In the genomic region with DNA sequence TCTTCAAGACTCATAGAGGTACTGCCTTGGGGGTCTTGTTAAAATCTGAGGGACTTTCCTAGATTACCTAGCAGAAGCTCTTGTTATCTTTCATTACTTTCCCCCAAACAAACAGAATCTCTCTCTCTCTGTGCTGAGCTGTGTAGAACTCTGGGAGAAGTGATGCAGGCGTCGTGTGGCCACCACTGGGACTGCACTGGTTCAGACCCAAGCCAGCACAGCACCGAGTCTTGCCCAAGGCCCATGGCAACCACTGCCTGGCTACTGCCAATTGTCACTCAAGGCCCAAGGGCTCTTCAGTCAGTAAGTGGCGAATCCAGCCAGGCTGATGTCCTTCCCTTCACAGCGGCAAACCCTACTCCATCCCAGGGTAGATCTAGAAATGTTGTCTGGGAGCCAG, we compare ENCODE assay signal across 23 cellular contexts. TPM values are rescaled to one million over a fixed set of nuclear protein-coding genes. Genes with fewer than 3 reads are reported as not detected.
"Had no signal": no experiment of that assay in that cellular context is flagged by ENCODE, and none has a peak within 500 bp of the region (broad histone marks: within the 10 kb centered on the region; RNA-seq: fewer than 3 reads in every experiment).

No MANE protein-coding gene starts in this region.

- H3K36me3 ChIP-seq: gastrocnemius medialis, neural progenitor cell, transverse colon, uterus, WERI-Rb-1 had no signal

- H3K4me1 Mint-ChIP-seq: activated CD8-positive, alpha-beta memory T cell treated with anti-CD3 and anti-CD28 coated beads, Interleukin-2, amount 10 ng/mL, durations not matched to agents 7 days and 5 days; activated naive CD8-positive, alpha-beta T cell treated with anti-CD3 and anti-CD28 coated beads, Interleukin-2, amount 10 ng/mL, durations not matched to agents 7 days and 5 days; brain; central memory CD8-positive, alpha-beta T cell; immature natural killer cell; memory B cell; naive thymus-derived CD4-positive, alpha-beta T cell; neural progenitor cell had no signal

- H3K27ac ChIP-seq: coronary artery, gastrocnemius medialis, neural progenitor cell, transverse colon, uterus, WERI-Rb-1 had no signal

- H3K4me3 Mint-ChIP-seq: activated CD4-positive, alpha-beta memory T cell treated with anti-CD3 and anti-CD28 coated beads for 36 hours; activated CD8-positive, alpha-beta memory T cell treated with anti-CD3 and anti-CD28 coated beads, Interleukin-2, amount 10 ng/mL, durations not matched to agents 7 days and 5 days; activated naive CD8-positive, alpha-beta T cell treated with anti-CD3 and anti-CD28 coated beads, Interleukin-2, amount 10 ng/mL, durations not matched to agents 7 days and 5 days; brain; central memory CD8-positive, alpha-beta T cell; immature natural killer cell; memory B cell; naive thymus-derived CD4-positive, alpha-beta T cell; neural progenitor cell; stimulated activated naive CD8-positive, alpha-beta T cell treated with anti-CD3 and anti-CD28 coated beads, Interleukin-15, Interleukin-2, amounts not matched to agents 100 ng/mL and 50 ng/mL, for 24 hours had no signal

- ATAC-seq: activated CD8-positive, alpha-beta memory T cell treated with anti-CD3 and anti-CD28 coated beads, Interleukin-2, amount 10 ng/mL, durations not matched to agents 7 days and 5 days; gastrocnemius medialis; left ventricle myocardium superior; naive thymus-derived CD4-positive, alpha-beta T cell had no signal

- H2AFZ ChIP-seq: neural progenitor cell had no signal

- H3K27me3 Mint-ChIP-seq: activated CD4-positive, alpha-beta memory T cell treated with anti-CD3 and anti-CD28 coated beads for 36 hours; progenitor cell of endocrine pancreas had no signal

- H3K4me3 ChIP-seq: coronary artery, gastrocnemius medialis, neural progenitor cell, transverse colon, uterus had no signal

- DNase-seq: activated CD4-positive, alpha-beta memory T cell treated with anti-CD3 and anti-CD28 coated beads for 36 hours; activated CD8-positive, alpha-beta memory T cell treated with anti-CD3 and anti-CD28 coated beads, Interleukin-2, amount 10 ng/mL, durations not matched to agents 7 days and 5 days; activated naive CD4-positive, alpha-beta T cell; activated naive CD8-positive, alpha-beta T cell treated with anti-CD3 and anti-CD28 coated beads, Interleukin-2, amount 10 ng/mL, durations not matched to agents 7 days and 5 days; gastrocnemius medialis; head of caudate nucleus; immature natural killer cell; left ventricle myocardium superior; naive thymus-derived CD4-positive, alpha-beta T cell; stimulated activated CD4-positive, alpha-beta T cell treated with anti-CD3 and anti-CD28 coated beads, Interleukin-12 subunit alpha, Interleukin-12 subunit beta, amount 100 ng/mL, for 4 hours; stimulated activated CD4-positive, alpha-beta T cell treated with anti-CD3 and anti-CD28 coated beads, Interleukin-1b, Interleukin-23, amount 100 ng/mL, for 48 hours; stimulated activated CD8-positive, alpha-beta memory T cell treated with anti-CD3 and anti-CD28 coated beads, Interleukin-4, amount 100 ng/mL, for 48 hours; T-helper 2 cell; transverse colon; uterus; WERI-Rb-1 had no signal

- H3K27me3 ChIP-seq: gastrocnemius medialis, neural progenitor cell, transverse colon, uterus had no signal

- H3K9ac ChIP-seq: neural progenitor cell had no signal

- H3K36me3 Mint-ChIP-seq: activated CD4-positive, alpha-beta memory T cell treated with anti-CD3 and anti-CD28 coated beads for 36 hours; activated CD8-positive, alpha-beta memory T cell treated with anti-CD3 and anti-CD28 coated beads, Interleukin-2, amount 10 ng/mL, durations not matched to agents 7 days and 5 days; activated naive CD8-positive, alpha-beta T cell treated with anti-CD3 and anti-CD28 coated beads, Interleukin-2, amount 10 ng/mL, durations not matched to agents 7 days and 5 days; brain; immature natural killer cell; memory B cell; neural progenitor cell had no signal

- H3K27ac Mint-ChIP-seq: activated CD4-positive, alpha-beta memory T cell treated with anti-CD3 and anti-CD28 coated beads for 36 hours; activated CD8-positive, alpha-beta memory T cell treated with anti-CD3 and anti-CD28 coated beads, Interleukin-2, amount 10 ng/mL, durations not matched to agents 7 days and 5 days; activated naive CD8-positive, alpha-beta T cell treated with anti-CD3 and anti-CD28 coated beads, Interleukin-2, amount 10 ng/mL, durations not matched to agents 7 days and 5 days; brain; immature natural killer cell; memory B cell; naive thymus-derived CD4-positive, alpha-beta T cell; neural progenitor cell; progenitor cell of endocrine pancreas; stimulated activated naive CD8-positive, alpha-beta T cell treated with anti-CD3 and anti-CD28 coated beads, Interleukin-15, Interleukin-2, amounts not matched to agents 100 ng/mL and 50 ng/mL, for 24 hours had no signal

- H3K4me2 ChIP-seq: neural progenitor cell had no signal

- H3K9me3 ChIP-seq: gastrocnemius medialis had no signal

- H3K4me1 ChIP-seq: gastrocnemius medialis, neural progenitor cell, transverse colon, uterus had no signal

RNA-seq across cellular contexts. Expression of gene PPP1R1C, which starts 28.6 kb away (rescaled TPM):
- total RNA-seq: activated CD4-positive, alpha-beta memory T cell treated with anti-CD3 and anti-CD28 coated beads for 36 hours; activated CD8-positive, alpha-beta memory T cell treated with anti-CD3 and anti-CD28 coated beads, Interleukin-2, amount 10 ng/mL, durations not matched to agents 7 days and 5 days; activated naive CD8-positive, alpha-beta T cell treated with anti-CD3 and anti-CD28 coated beads, Interleukin-2, amount 10 ng/mL, durations not matched to agents 7 days and 5 days; gastrocnemius medialis; naive thymus-derived CD4-positive, alpha-beta T cell had no signal
- polyA plus RNA-seq: immature natural killer cell; naive thymus-derived CD4-positive, alpha-beta T cell had no signal
